1 cellular context compared by ENCODE assay signal in the genomic region with DNA sequence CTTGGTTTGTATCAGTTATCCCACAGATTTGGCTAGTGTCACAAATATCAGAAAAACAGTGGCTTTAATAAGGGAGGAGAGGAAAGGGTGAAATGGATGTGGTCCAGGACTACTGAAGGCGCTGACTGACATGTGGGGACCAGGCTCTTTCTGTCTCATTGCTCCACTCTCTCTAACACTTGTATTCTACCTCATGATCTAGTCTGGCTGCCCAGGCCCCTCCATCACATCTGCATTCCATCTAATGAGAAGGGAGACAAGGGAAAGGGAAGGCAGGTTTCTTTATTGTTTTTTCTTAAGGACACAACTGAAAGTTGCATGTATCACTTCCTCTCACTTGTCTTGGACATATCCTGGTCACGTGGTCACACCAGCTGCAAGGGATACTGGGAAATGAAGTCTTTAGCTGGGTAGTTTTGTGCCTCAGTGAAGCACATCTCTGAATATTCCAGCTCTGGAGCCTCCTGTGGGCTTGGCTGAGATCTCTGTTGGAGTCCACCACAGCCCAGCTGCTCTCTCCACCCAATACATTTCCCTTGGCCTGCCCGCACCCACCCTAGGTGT.
A peak's percentile ranks its signal among the peaks of the same experiment; 100 is the strongest.
TF ChIP-seq lines count a peak whose summit lies in the region.

No MANE protein-coding gene starts in this region.

TF ChIP-seq in HepG2, 621 proteins besides CTCF, POLR2A, EP300 and RAD21:
- TF ChIP-seq PRMT3 (CRISPR knock-in tag; IDR thresholded peaks at IDR 0.05; ENCODE audit: borderline replicate concordance, low read depth) = no peak
- TF ChIP-seq MAF1 (CRISPR knock-in tag; IDR thresholded peaks at IDR 0.05; ENCODE audit: borderline replicate concordance) = no peak
- TF ChIP-seq ONECUT2 (CRISPR knock-in tag; IDR thresholded peaks at IDR 0.05) = no peak
- TF ChIP-seq KAT8 (CRISPR knock-in tag; IDR thresholded peaks at IDR 0.05) = no peak
- no peak for TF ChIP-seq ZNF180 (CRISPR knock-in tag; IDR thresholded peaks at IDR 0.05; ENCODE audit: borderline replicate concordance, low read depth)
- TF ChIP-seq ZNF235 (CRISPR knock-in tag; IDR thresholded peaks at IDR 0.05; ENCODE audit: borderline replicate concordance) = no peak
- TF ChIP-seq, protein P1, sequence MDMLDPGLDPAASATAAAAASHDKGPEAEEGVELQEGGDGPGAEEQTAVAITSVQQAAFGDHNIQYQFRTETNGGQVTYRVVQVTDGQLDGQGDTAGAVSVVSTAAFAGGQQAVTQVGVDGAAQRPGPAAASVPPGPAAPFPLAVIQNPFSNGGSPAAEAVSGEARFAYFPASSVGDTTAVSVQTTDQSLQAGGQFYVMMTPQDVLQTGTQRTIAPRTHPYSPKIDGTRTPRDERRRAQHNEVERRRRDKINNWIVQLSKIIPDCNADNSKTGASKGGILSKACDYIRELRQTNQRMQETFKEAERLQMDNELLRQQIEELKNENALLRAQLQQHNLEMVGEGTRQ (IDR thresholded peaks at IDR 0.05; ENCODE audit: low read depth, low read length) = peak; percentile 35; the same call in 1 of the 2 replicates
- TF ChIP-seq, protein P1 (CRISPR knock-in tag; IDR thresholded peaks at IDR 0.05; ENCODE audit: borderline replicate concordance) = no peak
- TF ChIP-seq BCL6 (CRISPR knock-in tag; IDR thresholded peaks at IDR 0.05) = no peak
- TF ChIP-seq KLF15 (CRISPR knock-in tag; IDR thresholded peaks at IDR 0.05; ENCODE audit: borderline replicate concordance) = no peak
- no peak for TF ChIP-seq ATM (IDR thresholded peaks at IDR 0.05; ENCODE audit: borderline replicate concordance)
- TF ChIP-seq GABPA (IDR thresholded peaks at IDR 0.05; ENCODE audit: low read depth, low read length) = no peak
- TF ChIP-seq GABPA (CRISPR knock-in tag; IDR thresholded peaks at IDR 0.05; ENCODE audit: low read depth) = 0 out of 2 replicates have a peak, but pooled peaks have one; percentile 31
- TF ChIP-seq, protein P2, sequence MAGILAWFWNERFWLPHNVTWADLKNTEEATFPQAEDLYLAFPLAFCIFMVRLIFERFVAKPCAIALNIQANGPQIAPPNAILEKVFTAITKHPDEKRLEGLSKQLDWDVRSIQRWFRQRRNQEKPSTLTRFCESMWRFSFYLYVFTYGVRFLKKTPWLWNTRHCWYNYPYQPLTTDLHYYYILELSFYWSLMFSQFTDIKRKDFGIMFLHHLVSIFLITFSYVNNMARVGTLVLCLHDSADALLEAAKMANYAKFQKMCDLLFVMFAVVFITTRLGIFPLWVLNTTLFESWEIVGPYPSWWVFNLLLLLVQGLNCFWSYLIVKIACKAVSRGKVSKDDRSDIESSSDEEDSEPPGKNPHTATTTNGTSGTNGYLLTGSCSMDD (CRISPR knock-in tag; IDR thresholded peaks at IDR 0.05) = no peak
- TF ChIP-seq, protein P3, sequence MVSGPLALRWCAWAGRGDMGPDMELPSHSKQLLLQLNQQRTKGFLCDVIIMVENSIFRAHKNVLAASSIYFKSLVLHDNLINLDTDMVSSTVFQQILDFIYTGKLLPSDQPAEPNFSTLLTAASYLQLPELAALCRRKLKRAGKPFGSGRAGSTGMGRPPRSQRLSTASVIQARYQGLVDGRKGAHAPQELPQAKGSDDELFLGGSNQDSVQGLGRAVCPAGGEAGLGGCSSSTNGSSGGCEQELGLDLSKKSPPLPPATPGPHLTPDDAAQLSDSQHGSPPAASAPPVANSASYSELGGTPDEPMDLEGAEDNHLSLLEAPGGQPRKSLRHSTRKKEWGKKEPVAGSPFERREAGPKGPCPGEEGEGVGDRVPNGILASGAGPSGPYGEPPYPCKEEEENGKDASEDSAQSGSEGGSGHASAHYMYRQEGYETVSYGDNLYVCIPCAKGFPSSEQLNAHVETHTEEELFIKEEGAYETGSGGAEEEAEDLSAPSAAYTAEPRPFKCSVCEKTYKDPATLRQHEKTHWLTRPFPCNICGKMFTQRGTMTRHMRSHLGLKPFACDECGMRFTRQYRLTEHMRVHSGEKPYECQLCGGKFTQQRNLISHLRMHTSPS (CRISPR knock-in tag; IDR thresholded peaks at IDR 0.05; ENCODE audit: low read depth) = no peak
- TF ChIP-seq KDM4B (CRISPR knock-in tag; IDR thresholded peaks at IDR 0.05) = no peak
- peak; percentile 31; the same call in 1 of the 2 replicates for TF ChIP-seq RAD51 (IDR thresholded peaks at IDR 0.05; ENCODE audit: borderline replicate concordance)
- TF ChIP-seq, protein P4, sequence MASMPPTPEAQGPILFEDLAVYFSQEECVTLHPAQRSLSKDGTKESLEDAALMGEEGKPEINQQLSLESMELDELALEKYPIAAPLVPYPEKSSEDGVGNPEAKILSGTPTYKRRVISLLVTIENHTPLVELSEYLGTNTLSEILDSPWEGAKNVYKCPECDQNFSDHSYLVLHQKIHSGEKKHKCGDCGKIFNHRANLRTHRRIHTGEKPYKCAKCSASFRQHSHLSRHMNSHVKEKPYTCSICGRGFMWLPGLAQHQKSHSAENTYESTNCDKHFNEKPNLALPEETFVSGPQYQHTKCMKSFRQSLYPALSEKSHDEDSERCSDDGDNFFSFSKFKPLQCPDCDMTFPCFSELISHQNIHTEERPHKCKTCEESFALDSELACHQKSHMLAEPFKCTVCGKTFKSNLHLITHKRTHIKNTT (CRISPR knock-in tag; IDR thresholded peaks at IDR 0.05) = no peak
- TF ChIP-seq ZNF75D (CRISPR knock-in tag; IDR thresholded peaks at IDR 0.05; ENCODE audit: borderline replicate concordance) = no peak
- TF ChIP-seq THAP11 (CRISPR knock-in tag; IDR thresholded peaks at IDR 0.05) = peak; percentile 76
- no peak for TF ChIP-seq ZFP82 (CRISPR knock-in tag; IDR thresholded peaks at IDR 0.05; ENCODE audit: borderline replicate concordance)
- TF ChIP-seq CENPT (CRISPR knock-in tag; IDR thresholded peaks at IDR 0.05; ENCODE audit: low read depth) = no peak
- no peak for TF ChIP-seq ZNF703 (CRISPR knock-in tag; IDR thresholded peaks at IDR 0.05; ENCODE audit: borderline replicate concordance)
- no peak for TF ChIP-seq JUN (CRISPR knock-in tag; IDR thresholded peaks at IDR 0.05)
- TF ChIP-seq, protein P5, sequence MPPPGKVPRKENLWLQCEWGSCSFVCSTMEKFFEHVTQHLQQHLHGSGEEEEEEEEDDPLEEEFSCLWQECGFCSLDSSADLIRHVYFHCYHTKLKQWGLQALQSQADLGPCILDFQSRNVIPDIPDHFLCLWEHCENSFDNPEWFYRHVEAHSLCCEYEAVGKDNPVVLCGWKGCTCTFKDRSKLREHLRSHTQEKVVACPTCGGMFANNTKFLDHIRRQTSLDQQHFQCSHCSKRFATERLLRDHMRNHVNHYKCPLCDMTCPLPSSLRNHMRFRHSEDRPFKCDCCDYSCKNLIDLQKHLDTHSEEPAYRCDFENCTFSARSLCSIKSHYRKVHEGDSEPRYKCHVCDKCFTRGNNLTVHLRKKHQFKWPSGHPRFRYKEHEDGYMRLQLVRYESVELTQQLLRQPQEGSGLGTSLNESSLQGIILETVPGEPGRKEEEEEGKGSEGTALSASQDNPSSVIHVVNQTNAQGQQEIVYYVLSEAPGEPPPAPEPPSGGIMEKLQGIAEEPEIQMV (CRISPR knock-in tag; IDR thresholded peaks at IDR 0.05; ENCODE audit: low read depth) = no peak
- peak; percentile 75 for TF ChIP-seq ZNF143 (CRISPR knock-in tag; IDR thresholded peaks at IDR 0.05)
- no peak for TF ChIP-seq ZNF776 (CRISPR knock-in tag; IDR thresholded peaks at IDR 0.05)
